8 cellular contexts compared by ENCODE assay signal in the genomic region with DNA sequence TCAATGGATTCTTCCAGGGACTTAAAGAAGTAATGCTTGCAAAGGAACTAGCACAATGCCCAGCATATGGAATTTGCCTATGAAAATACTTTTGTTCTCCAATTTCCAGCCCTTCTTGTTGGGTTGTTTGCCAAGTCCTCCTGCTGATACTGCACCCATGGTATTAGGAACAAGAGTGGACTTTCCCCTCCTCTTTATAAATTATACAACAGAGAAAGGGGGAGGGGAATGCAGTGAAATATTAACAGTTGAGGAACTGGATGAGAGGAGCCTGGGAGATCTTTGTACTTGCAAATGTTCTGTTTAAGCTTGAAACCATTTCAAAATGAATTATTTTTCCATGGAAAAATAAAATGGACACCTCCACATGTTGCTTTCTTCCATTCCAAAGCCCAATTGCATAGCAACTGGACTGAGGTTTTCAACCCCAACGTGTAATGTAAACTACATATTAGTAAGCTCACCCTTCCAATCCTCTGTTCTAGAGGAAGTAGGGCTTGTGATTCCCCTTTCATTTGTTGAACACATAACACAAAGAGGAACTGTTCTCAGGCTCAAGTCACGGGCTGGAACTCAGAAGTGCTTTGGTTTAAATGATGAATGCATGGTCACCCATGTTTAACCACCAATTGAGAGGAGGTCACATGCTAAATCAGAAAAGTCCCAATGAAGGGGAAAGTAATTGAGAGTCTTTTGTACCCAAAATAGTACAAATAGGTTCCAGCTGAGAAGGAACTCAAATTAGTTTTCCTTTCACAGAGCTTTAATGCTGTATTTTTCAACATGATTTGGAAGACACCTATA.
DNase-seq lines count a peak whose midpoint lies in the region; ATAC-seq, FAIRE-seq and TF ChIP-seq lines count a peak whose summit lies in the region.

No MANE protein-coding gene starts in this region.

- H3K27me3 ChIP-seq in layer of hippocampus (ENCODE audit: control insufficient read depth, insufficient read depth, low read length) (no peaks in the 10 kb centered on the region), psoas muscle (ENCODE audit: insufficient read depth in 3 of 3, low read length in 2 of 3) (no peaks in the 10 kb centered on the region)

- H3K4me1 ChIP-seq in psoas muscle, result no peaks in the 10 kb centered on the region

- DNase-seq in KBM-7 (peak; percentile 71), NCI-H2029 treated with DMSO at 0.1 percent for 48 hours (lab: John Stamatoyannopoulos, UW) (no peak), psoas muscle (no peak), activated T-cell treated with anti-CD3 and anti-CD28 coated beads for 4 hours (no peak), HTR-8/SVneo (ENCODE audit: insufficient read length, low spot score) (no peak)

- ATAC-seq in GM18499 (IDR thresholded peaks at IDR 0.05; ENCODE audit: insufficient read depth, unreplicated experiment), result peak; percentile 87
- peak; percentile 87 for ATAC-seq in GM21717 (IDR thresholded peaks at IDR 0.05; ENCODE audit: unreplicated experiment)
- no peak for ATAC-seq in psoas muscle

- no peak for FAIRE-seq in HTR-8/SVneo (lab: Jason Lieb, UNC)

- H3K36me3 ChIP-seq in psoas muscle (ENCODE audit: insufficient read depth in 1 of 2, low read depth in 1 of 2), result no peaks in the 10 kb centered on the region

- intact Hi-C loops in psoas muscle (cut with DNase I), result no loop called here

- in situ Hi-C loops in KBM-7 (cut with MboI; ENCODE audit: low pct_unique_long_range_greater_than_20kb, low sequenced_read_pairs), result no loop called here

- H3K4me3 ChIP-seq in psoas muscle, result no peak overlapping the region

- no peak for TF ChIP-seq CTCF in psoas muscle (IDR thresholded peaks at IDR 0.05)

- WGBS in psoas muscle, 3 donors, result 64 to 75% (median 73%) methylated on average over 2 of the region's 2 CpGs

- H3K27ac ChIP-seq in layer of hippocampus (ENCODE audit: low read depth, low read length) (peak overlapping the region; percentile 31), psoas muscle (no peak overlapping the region)

- no peaks in the 10 kb centered on the region for H3K9me3 ChIP-seq in psoas muscle

Comparison
In these comparisons a context has a peak if more than half of its experiments do, and no peak if none do; other contexts are left out.
1. ATAC-seq: peak in GM18499 (single experiment) and GM21717 (single experiment); none in psoas muscle (0 of 4).